In genomic region chr11:118908931-118909618, GRCh38 we compare ENCODE assay signal across 9 cellular contexts. TPM values are rescaled to one million over a fixed set of nuclear protein-coding genes. Genes with fewer than 3 reads are reported as not detected.
DNase-seq lines count a peak whose midpoint lies in the region; ATAC-seq and FAIRE-seq lines count a peak whose summit lies in the region.
"Had no signal": no experiment of that assay in that cellular context is flagged by ENCODE, and none has a peak within 500 bp of the region (broad histone marks: within the 10 kb centered on the region; RNA-seq: fewer than 3 reads in every experiment).

No MANE protein-coding gene starts in this region.

- H3K9me3 Mint-ChIP-seq in naive thymus-derived CD8-positive, alpha-beta T cell, result no peaks in the 10 kb centered on the region

- H3K27ac Mint-ChIP-seq in naive thymus-derived CD8-positive, alpha-beta T cell, result peak overlapping the region; percentile 88 to 98 (median 96)

- FAIRE-seq in TTC549 (lab: Jason Lieb, UNC), result peak; percentile 46
- FAIRE-seq: islet of Langerhans had no signal

- H3K36me3 ChIP-seq in H7 (replicated peaks; ENCODE audit: control insufficient read depth, insufficient read depth, low read length), result peaks cover 22% of the 10 kb centered on the region

- POLR2A ChIA-PET in naive thymus-derived CD8-positive, alpha-beta T cell (lab: Charles Lee), result interaction anchor here (0.6 to 10.1 kb wide), 9 partner anchors 31 to 228 kb away, joined by 3 to 126 read pairs (median 7); partner anchors contain the start of gene UPK2

- no peaks in the 10 kb centered on the region for H3K27me3 ChIP-seq in H7 (ENCODE audit: control insufficient read depth, insufficient read depth, low read length)

- peak overlapping the region; percentile 56 for H3K4me3 ChIP-seq in H7 (ENCODE audit: insufficient read depth, low read depth, low read length)

- DNase-seq in A172 (ENCODE audit: low spot score) (peak; percentile 81), H7 (peak; percentile 86), fibroblast of peridontal ligament (ENCODE audit: extremely low read depth) (peak; percentile 91)
- peak in 3 of 10 donors; percentile 42 to 59 (median 50) for DNase-seq in naive thymus-derived CD8-positive, alpha-beta T cell

- peak in 1 of 2 donors; percentile 16 for ATAC-seq in naive thymus-derived CD8-positive, alpha-beta T cell
- ATAC-seq in GM21723 (IDR thresholded peaks at IDR 0.05; ENCODE audit: unreplicated experiment), result no peak
- ATAC-seq in HG03457 (IDR thresholded peaks at IDR 0.05; ENCODE audit: unreplicated experiment), result no peak
- no peak for ATAC-seq in HG02938 (IDR thresholded peaks at IDR 0.05; ENCODE audit: unreplicated experiment)

- peaks cover 0 to 46% (median 10%) of the 10 kb centered on the region in 3 donors for H3K36me3 Mint-ChIP-seq in naive thymus-derived CD8-positive, alpha-beta T cell

- H3K4me3 Mint-ChIP-seq in naive thymus-derived CD8-positive, alpha-beta T cell, result peak overlapping the region; percentile 56 to 94 (median 80)

- peaks cover 34 to 71% (median 67%) of the 10 kb centered on the region in 4 donors for H3K4me1 Mint-ChIP-seq in naive thymus-derived CD8-positive, alpha-beta T cell

- no peaks in the 10 kb centered on the region for H3K27me3 Mint-ChIP-seq in naive thymus-derived CD8-positive, alpha-beta T cell

RNA-seq across cellular contexts. Expression of gene BCL9L, which starts 16.7 kb away (rescaled TPM):
- total RNA-seq in A172 (2014; rRNA removed; shearing (Covaris generic)), result 7.2 and 17.2 TPM in 2 replicates
- 15.8 and 18.5 TPM in 2 replicates for total RNA-seq in H7 (2014; rRNA removed; shearing (Covaris generic))
- total RNA-seq in naive thymus-derived CD8-positive, alpha-beta T cell, result 100 to 1,000 TPM; 283 TPM
- polyA plus RNA-seq in naive thymus-derived CD8-positive, alpha-beta T cell, result 1 to 10 TPM; 3.1 to 8.7 (median 4.3) TPM

RNA-seq across cellular contexts. Expression of gene CXCR5, which starts 25.4 kb away (rescaled TPM):
- 0.02 TPM in 1 of 2 replicates, not detected in the other for total RNA-seq in A172 (2014; rRNA removed; shearing (Covaris generic))
- 0.04 TPM in 1 of 2 replicates, not detected in the other for total RNA-seq in H7 (2014; rRNA removed; shearing (Covaris generic))
- total RNA-seq in naive thymus-derived CD8-positive, alpha-beta T cell, result 1 to 10 TPM; 3.2 to 3.5 TPM
- under 1 TPM; 0.17 to 0.63 (median 0.29) TPM for polyA plus RNA-seq in naive thymus-derived CD8-positive, alpha-beta T cell

RNA-seq across cellular contexts. Expression of gene UPK2, which starts 47.0 kb away (rescaled TPM):
- total RNA-seq in A172 (2014; rRNA removed; shearing (Covaris generic)), result not detected in 2 replicates
- 0.21 TPM in 1 of 2 replicates, not detected in the other for total RNA-seq in H7 (2014; rRNA removed; shearing (Covaris generic))
- under 1 TPM in 1 of 2 experiments, not detected in 1; 0.52 TPM for total RNA-seq in naive thymus-derived CD8-positive, alpha-beta T cell
- under 1 TPM in 1 of 3 donors, not detected in 2; 0.22 TPM for polyA plus RNA-seq in naive thymus-derived CD8-positive, alpha-beta T cell

Comparison
In these comparisons a context has a peak if more than half of its experiments do, and no peak if none do; other contexts are left out.
1. RNA of gene BCL9L, which starts 16.7 kb away (total RNA-seq): 283 TPM in naive thymus-derived CD8-positive, alpha-beta T cell; 15.8 to 18.5 TPM in H7 and 7.2 to 17.2 TPM in A172; every median in the first group is over 10 times any median in the second.